ENCODE assay signal across 9 cellular contexts in the genomic region with DNA sequence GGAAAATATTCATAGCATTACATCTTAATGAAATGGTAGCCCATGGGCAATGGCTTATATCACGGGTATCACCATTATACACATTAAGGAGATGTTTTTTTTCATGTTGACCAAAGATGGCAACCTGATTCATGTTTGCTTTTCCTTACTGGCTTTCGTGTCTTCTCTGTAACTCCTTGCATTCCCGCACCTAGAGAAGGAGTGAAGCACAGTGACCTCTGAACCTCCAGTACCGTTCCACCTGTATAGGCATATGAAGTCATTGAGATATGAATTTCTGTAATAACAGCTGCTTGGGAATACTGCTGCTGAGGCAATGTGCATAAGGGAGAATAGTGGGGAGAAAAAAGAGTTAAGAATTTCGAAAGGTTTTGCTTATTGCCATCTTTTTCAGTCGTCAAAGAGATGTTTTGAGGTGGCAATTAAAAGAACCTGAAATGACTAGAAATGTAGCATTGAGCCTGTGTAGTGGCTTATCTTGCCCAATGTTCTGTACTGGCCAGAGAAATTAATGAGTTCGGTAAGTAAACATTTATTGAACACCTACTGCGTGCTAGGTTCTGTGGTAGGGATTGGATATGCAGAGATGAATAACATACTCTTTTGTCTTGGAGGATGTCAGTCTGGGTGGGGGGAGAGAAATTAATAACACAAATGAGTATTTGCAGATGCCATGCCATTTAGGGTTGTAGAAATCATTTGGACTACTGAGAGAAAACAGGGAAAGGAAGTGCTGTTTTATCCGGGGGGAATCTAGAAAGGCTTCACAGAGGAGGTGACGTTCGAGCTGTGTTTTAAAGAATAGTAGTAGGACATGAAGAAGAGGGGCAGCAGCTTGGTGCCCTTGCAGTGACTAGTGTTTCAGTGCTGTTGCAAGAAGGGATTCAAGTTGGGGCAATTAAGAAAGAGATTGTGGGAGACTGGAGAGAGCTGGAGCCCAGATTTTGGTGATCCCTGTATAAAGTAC. TPM values are rescaled to one million over a fixed set of nuclear protein-coding genes. Genes with fewer than 3 reads are reported as not detected.
DNase-seq lines count a peak whose midpoint lies in the region; ATAC-seq, FAIRE-seq and TF ChIP-seq lines count a peak whose summit lies in the region.
"Had no signal": no experiment of that assay in that cellular context is flagged by ENCODE, and none has a peak within 500 bp of the region (broad histone marks: within the 10 kb centered on the region; RNA-seq: fewer than 3 reads in every experiment).

No MANE protein-coding gene starts in this region.

- H3K4me3 ChIP-seq in GM06990 (replicated peaks; ENCODE audit: low read depth, low read length) (peak overlapping the region; percentile 99), endothelial cell of umbilical vein (replicated peaks in 1 of 3; ENCODE audit: insufficient read depth in 1 of 3, low read depth in 1 of 3, low read length in 3 of 3) (peak overlapping the region in 2 of 3 experiments; percentile 7 to 68), trophoblast cell (ENCODE audit: low read depth, low read length) (no peak overlapping the region)

- no peak overlapping the region for H2BK5ac ChIP-seq in trophoblast cell (ENCODE audit: low read depth, low read length, poor library complexity)

- WGBS in trophoblast cell (ENCODE audit: extremely low coverage, insufficient coverage, insufficient read length) = no CpG with 5 or more reads among the region's 11 CpGs

- peaks cover 67% of the 10 kb centered on the region for H3K79me2 ChIP-seq in endothelial cell of umbilical vein (ENCODE audit: control insufficient read depth, insufficient read depth, low read length)
- H3K79me2 ChIP-seq in trophoblast cell (ENCODE audit: control insufficient read depth, insufficient read depth, low read length, poor library complexity) = peaks cover 21% of the 10 kb centered on the region

- dilution Hi-C loops in endothelial cell of umbilical vein (cut with MboI; ENCODE audit: extremely low pct_ligation_motif_present, low sequenced_read_pairs) = no loop called here

- CTCF ChIA-PET in endothelial cell of umbilical vein (lab: Charles Lee) = interaction anchor here (1.2 to 3.7 kb wide), 6 partner anchors 9 to 270 kb away, joined by 4 to 26 read pairs (median 11); no protein-coding TSS in a partner anchor

- H4K20me1 ChIP-seq in endothelial cell of umbilical vein (replicated peaks; ENCODE audit: control insufficient read depth, extremely low read depth, insufficient read depth, low read length) = peaks cover 4% of the 10 kb centered on the region

- H3K4ac ChIP-seq in trophoblast cell (ENCODE audit: low read depth, low read length) = peak overlapping the region; percentile 98

- H2BK12ac ChIP-seq in trophoblast cell (ENCODE audit: low read length) = no peak overlapping the region

- TF ChIP-seq POLR2A in endothelial cell of umbilical vein (IDR thresholded peaks at IDR 0.05; ENCODE audit: low read depth, low read length) = no peak

- no peak for ATAC-seq in GM18867 (IDR thresholded peaks at IDR 0.05; ENCODE audit: unreplicated experiment)

- H3K9me1 ChIP-seq in endothelial cell of umbilical vein (replicated peaks; ENCODE audit: control insufficient read depth, extremely low read depth, insufficient read depth, low read length) = no peaks in the 10 kb centered on the region

- DNase-seq in GM06990 (ENCODE audit: extremely low read depth, insufficient read length) = no peak
- peak; percentile 36 for DNase-seq in OCI-M1 (lab: John Stamatoyannopoulos, UW)
- no peak for DNase-seq in endothelial cell of umbilical vein (ENCODE audit: low read depth, low spot score)
- DNase-seq in trophoblast cell = no peak
- DNase-seq in GM10266 (ENCODE audit: extremely low spot score) = no peak
- DNase-seq in hypothalamus (lab: John Stamatoyannopoulos, UW) = no peak
- DNase-seq in NCI-H2107 treated with DMSO at 0.1 percent for 48 hours (lab: John Stamatoyannopoulos, UW; ENCODE audit: unreplicated experiment) = no peak
- DNase-seq: stimulated activated CD4-positive, alpha-beta T cell treated with anti-CD3 and anti-CD28 coated beads, Interleukin-1b, Interleukin-23, amount 100 ng/mL, for 48 hours had no signal

- H3K23ac ChIP-seq in trophoblast cell (ENCODE audit: low read length) = no peak overlapping the region

- no peak overlapping the region for H2BK120ac ChIP-seq in trophoblast cell (ENCODE audit: insufficient read depth, low read length, poor library complexity)

- TF ChIP-seq CTCF in GM06990 (IDR thresholded peaks at IDR 0.05; ENCODE audit: insufficient read depth, low read length, poor library complexity, severe bottlenecking) = no peak
- no peak for TF ChIP-seq CTCF in endothelial cell of umbilical vein (IDR thresholded peaks at IDR 0.05; ENCODE audit: extremely low read depth in 1 of 2, insufficient read depth in 1 of 2, low read depth in 1 of 2, low read length in 2 of 2)
- no peak for TF ChIP-seq CTCF in GM10266 (IDR thresholded peaks at IDR 0.05; ENCODE audit: control insufficient read depth, insufficient read depth, low read depth, missing control alignments)

- no peak overlapping the region for H4K12ac ChIP-seq in trophoblast cell (ENCODE audit: low read depth, low read length)

- H3K9me3 ChIP-seq in endothelial cell of umbilical vein (replicated peaks; ENCODE audit: control insufficient read depth, insufficient read depth, low read length) = no peaks in the 10 kb centered on the region
- peaks cover 2% of the 10 kb centered on the region for H3K9me3 ChIP-seq in trophoblast cell (ENCODE audit: insufficient read depth, low read depth, low read length)

- H3K79me1 ChIP-seq in trophoblast cell (ENCODE audit: low read length) = peaks cover 16% of the 10 kb centered on the region

- no peak overlapping the region for H4K91ac ChIP-seq in trophoblast cell (ENCODE audit: low read depth, low read length)

- H3K27me3 ChIP-seq in GM06990 (replicated peaks; ENCODE audit: control insufficient read depth, insufficient read depth, low read length) = no peaks in the 10 kb centered on the region
- H3K27me3 ChIP-seq in endothelial cell of umbilical vein (ENCODE audit: control insufficient read depth in 2 of 2, insufficient read depth in 2 of 2, low read length in 2 of 2) = no peaks in the 10 kb centered on the region
- no peaks in the 10 kb centered on the region for H3K27me3 ChIP-seq in trophoblast cell (ENCODE audit: insufficient read depth, low read length)

- H2AK5ac ChIP-seq in trophoblast cell (ENCODE audit: low read length) = no peak overlapping the region

- peak overlapping the region; percentile 86 for H3K4me2 ChIP-seq in endothelial cell of umbilical vein (ENCODE audit: insufficient read depth, low read length)
- peak overlapping the region; percentile 33 for H3K4me2 ChIP-seq in trophoblast cell (ENCODE audit: low read length)

- no TSS peak for BruUV-seq in endothelial cell of umbilical vein (replicated peaks; lab: Mats Ljungman, UMichigan)

- no peak for FAIRE-seq in endothelial cell of umbilical vein (lab: Jason Lieb, UNC)

- H3K9ac ChIP-seq in endothelial cell of umbilical vein (replicated peaks; ENCODE audit: extremely low read depth, insufficient read depth, low read length) (no peak overlapping the region), trophoblast cell (ENCODE audit: low read length) (no peak overlapping the region)

- H3K27ac ChIP-seq in endothelial cell of umbilical vein (ENCODE audit: insufficient read depth, low read depth, low read length) = no peak overlapping the region
- no peak overlapping the region for H3K27ac ChIP-seq in trophoblast cell (ENCODE audit: low read depth, low read length)

- POLR2A ChIA-PET in endothelial cell of umbilical vein (lab: Charles Lee) = no interaction called here

- intact Hi-C loops in endothelial cell of umbilical vein (cut with micrococcal nuclease) = no loop called here

- H3K36me3 ChIP-seq in GM06990 (ENCODE audit: control insufficient read depth, insufficient read depth, low read length) (peaks cover 2% of the 10 kb centered on the region), endothelial cell of umbilical vein (ENCODE audit: control insufficient read depth in 2 of 2, extremely low read depth in 1 of 2, insufficient read depth in 2 of 2, low read length in 2 of 2) (no peaks in the 10 kb centered on the region), trophoblast cell (ENCODE audit: control insufficient read depth in 1 of 2, insufficient read depth in 2 of 2, low read length in 2 of 2) (peaks cover 4 to 6% of the 10 kb centered on the region in 2 experiments)

- H3K4me1 ChIP-seq in endothelial cell of umbilical vein (ENCODE audit: control insufficient read depth, extremely low read depth, insufficient read depth, low read length) = peaks cover 34% of the 10 kb centered on the region
- peaks cover 0 to 6% of the 10 kb centered on the region in 2 experiments for H3K4me1 ChIP-seq in trophoblast cell (ENCODE audit: control insufficient read depth in 1 of 2, insufficient read depth in 2 of 2, low read length in 2 of 2)

- no peak overlapping the region for H3K14ac ChIP-seq in trophoblast cell (ENCODE audit: low read length)

- H3K18ac ChIP-seq in trophoblast cell (ENCODE audit: low read length) = no peak overlapping the region

- H2AFZ ChIP-seq in endothelial cell of umbilical vein (ENCODE audit: low read depth, low read length) (no peak overlapping the region), trophoblast cell (ENCODE audit: insufficient read depth, low read length, poor library complexity) (no peak overlapping the region)

- H4K8ac ChIP-seq in trophoblast cell (ENCODE audit: low read depth, low read length) = no peak overlapping the region

TF ChIP-seq in endothelial cell of umbilical vein, 7 proteins besides CTCF, POLR2A, EP300 and RAD21 (continues in another document):
- no peak for TF ChIP-seq EZH2 (IDR thresholded peaks at IDR 0.05; ENCODE audit: borderline replicate concordance, low read depth, low read length, severe bottlenecking)

RNA-seq across cellular contexts. Expression of gene FEM1B, which starts 2.5 kb away (rescaled TPM):
- total RNA-seq in endothelial cell of umbilical vein = 33.2 TPM in 2 replicates
- 11.1 and 16.3 TPM in 2 replicates for polyA plus RNA-seq in endothelial cell of umbilical vein
- polyA plus RNA-seq in endothelial cell of umbilical vein (2011; cell fraction: cytosol; rRNA removed) = 10.0 and 15.6 TPM in 2 replicates
- 13.9 and 17.7 TPM in 2 replicates for polyA plus RNA-seq in endothelial cell of umbilical vein (2011; cell fraction: nucleus; rRNA removed)
- 12.7 and 17.6 TPM in 2 replicates for polyA plus RNA-seq in endothelial cell of umbilical vein (2012)
- 133 and 162 TPM in 2 replicates for polyA minus RNA-seq in endothelial cell of umbilical vein
- 122 TPM for polyA minus RNA-seq in endothelial cell of umbilical vein (2011; cell fraction: cytosol; rRNA and poly(A)+ RNA removed)
- 47.7 and 81.6 TPM in 2 replicates for polyA minus RNA-seq in endothelial cell of umbilical vein (2011; cell fraction: nucleus; rRNA and poly(A)+ RNA removed)
- 26.2 and 26.9 TPM in 2 replicates for polyA plus RNA-seq in trophoblast cell (2013)

RNA-seq across cellular contexts. Expression of gene CLN6, which starts 50.5 kb away (rescaled TPM):
- 48.0 and 53.9 TPM in 2 replicates for total RNA-seq in endothelial cell of umbilical vein
- 75.5 and 83.7 TPM in 2 replicates for polyA plus RNA-seq in endothelial cell of umbilical vein
- 44.4 and 47.8 TPM in 2 replicates for polyA plus RNA-seq in endothelial cell of umbilical vein (2011; cell fraction: cytosol; rRNA removed)
- 52.7 and 54.8 TPM in 2 replicates for polyA plus RNA-seq in endothelial cell of umbilical vein (2011; cell fraction: nucleus; rRNA removed)
- 20.7 and 27.0 TPM in 2 replicates for polyA plus RNA-seq in endothelial cell of umbilical vein (2012)
- 125 and 145 TPM in 2 replicates for polyA minus RNA-seq in endothelial cell of umbilical vein
- 63.2 TPM for polyA minus RNA-seq in endothelial cell of umbilical vein (2011; cell fraction: cytosol; rRNA and poly(A)+ RNA removed)
- 42.2 and 50.8 TPM in 2 replicates for polyA minus RNA-seq in endothelial cell of umbilical vein (2011; cell fraction: nucleus; rRNA and poly(A)+ RNA removed)
- 18.5 and 21.2 TPM in 2 replicates for polyA plus RNA-seq in trophoblast cell (2013)
